ENCODE assay signal across 10 cellular contexts in genomic region chr6:159953091-159953581, GRCh38. TPM values are rescaled to one million over a fixed set of nuclear protein-coding genes. Genes with fewer than 3 reads are reported as not detected.
A peak's percentile ranks its signal among the peaks of the same experiment; 100 is the strongest.
DNase-seq lines count a peak whose midpoint lies in the region; ATAC-seq and TF ChIP-seq lines count a peak whose summit lies in the region.
"Had no signal": no experiment of that assay in that cellular context is flagged by ENCODE, and none has a peak within 500 bp of the region (broad histone marks: within the 10 kb centered on the region; RNA-seq: fewer than 3 reads in every experiment).

No MANE protein-coding gene starts in this region.

- H3K9me3 ChIP-seq in body of pancreas (no peaks in the 10 kb centered on the region), subcutaneous abdominal adipose tissue (ENCODE audit: control insufficient read depth in 5 of 5, low read length in 5 of 5) (no peaks in the 10 kb centered on the region)

- intact Hi-C loops in body of pancreas (cut with DNase I): no loop called here

- in situ Hi-C loops in G401 (cut with HindIII; ENCODE audit: low sequenced_read_pairs): no loop called here

- peak overlapping the region in 3 of 5 donors; percentile 18 to 63 (median 23) for H3K9ac ChIP-seq in subcutaneous abdominal adipose tissue (ENCODE audit: low read length in 5 of 5)

- H3K4me3 ChIP-seq in body of pancreas: no peak overlapping the region
- H3K4me3 ChIP-seq in subcutaneous abdominal adipose tissue (ENCODE audit: low read depth in 1 of 5, low read length in 5 of 5): peak overlapping the region in 3 of 5 donors; percentile 23 to 62 (median 43)
- H3K4me3 ChIP-seq: skin epidermis had no signal

- no peak for TF ChIP-seq CTCF in body of pancreas (IDR thresholded peaks at IDR 0.05)

- H3K27me3 ChIP-seq in body of pancreas (no peaks in the 10 kb centered on the region), subcutaneous abdominal adipose tissue (ENCODE audit: control insufficient read depth in 5 of 5, insufficient read depth in 4 of 5, low read length in 5 of 5) (peaks cover 0 to 3% (median 0%) of the 10 kb centered on the region in 5 donors)

- ATAC-seq in body of pancreas: peak; percentile 30
- peak; percentile 58 for ATAC-seq in left lobe of liver
- ATAC-seq: stimulated activated naive CD8-positive, alpha-beta T cell treated with anti-CD3 and anti-CD28 coated beads, Interleukin-15, Interleukin-2, amounts not matched to agents 100 U/mL and 50 U/mL, for 24 hours had no signal

- no peak for TF ChIP-seq POLR2A in body of pancreas (IDR thresholded peaks at IDR 0.05)

- H3K36me3 ChIP-seq in body of pancreas (replicated peaks in 1 of 2; ENCODE audit: insufficient read depth in 1 of 2, low read depth in 2 of 2) (no peaks in the 10 kb centered on the region), subcutaneous abdominal adipose tissue (ENCODE audit: control insufficient read depth in 5 of 5, insufficient read depth in 5 of 5, low read length in 5 of 5) (no peaks in the 10 kb centered on the region)

- H3K4me1 ChIP-seq in body of pancreas (no peaks in the 10 kb centered on the region), subcutaneous abdominal adipose tissue (ENCODE audit: control insufficient read depth in 5 of 5, insufficient read depth in 5 of 5, low read length in 5 of 5) (peaks cover 1 to 41% (median 23%) of the 10 kb centered on the region in 5 donors)

- WGBS in body of pancreas, 2 donors: 22 to 43% methylated on average over 7 to 8 of the region's 8 CpGs

- DNase-seq in Kasumi-1 (lab: John Stamatoyannopoulos, UW) (peak; percentile 85 to 88), body of pancreas (peak in 1 of 4 donors; percentile 35), left lobe of liver (ENCODE audit: low spot score) (peak; percentile 61), G401 (ENCODE audit: low spot score) (no peak), NCI-H1694 treated with DMSO at 0.1 percent for 48 hours (lab: John Stamatoyannopoulos, UW) (no peak), NCI-H1105 (lab: John Stamatoyannopoulos, UW) (no peak)
- DNase-seq: NCI-H187; stimulated activated naive CD8-positive, alpha-beta T cell treated with anti-CD3 and anti-CD28 coated beads, Interleukin-15, Interleukin-2, amounts not matched to agents 100 U/mL and 50 U/mL, for 24 hours had no signal

- H3K27ac ChIP-seq in body of pancreas (peak overlapping the region in 1 of 4 donors; percentile 37), subcutaneous abdominal adipose tissue (ENCODE audit: low read depth, low read length) (peak overlapping the region; percentile 77)

RNA-seq across cellular contexts. Expression of gene IGF2R, which starts 15.7 kb away (rescaled TPM):
- total RNA-seq in body of pancreas (10 to 100 TPM; 50.8 TPM), left lobe of liver (51.5 TPM)
- 35.9 and 49.2 TPM in 2 replicates for total RNA-seq in G401 (2014; rRNA removed; shearing (Covaris generic))

Comparison
In these comparisons a context has a peak if more than half of its experiments do, and no peak if none do; other contexts are left out.
1. DNase-seq: peak in Kasumi-1 (2 of 2) and left lobe of liver (single experiment); none in G401 (single experiment), NCI-H1694 treated with DMSO at 0.1 percent for 48 hours (single experiment) and NCI-H1105 (single experiment).
2. H3K4me3 ChIP-seq: peak in subcutaneous abdominal adipose tissue (3 of 5); none in body of pancreas (0 of 2).